ENCODE assay signal across 9 cellular contexts in the genomic region with DNA sequence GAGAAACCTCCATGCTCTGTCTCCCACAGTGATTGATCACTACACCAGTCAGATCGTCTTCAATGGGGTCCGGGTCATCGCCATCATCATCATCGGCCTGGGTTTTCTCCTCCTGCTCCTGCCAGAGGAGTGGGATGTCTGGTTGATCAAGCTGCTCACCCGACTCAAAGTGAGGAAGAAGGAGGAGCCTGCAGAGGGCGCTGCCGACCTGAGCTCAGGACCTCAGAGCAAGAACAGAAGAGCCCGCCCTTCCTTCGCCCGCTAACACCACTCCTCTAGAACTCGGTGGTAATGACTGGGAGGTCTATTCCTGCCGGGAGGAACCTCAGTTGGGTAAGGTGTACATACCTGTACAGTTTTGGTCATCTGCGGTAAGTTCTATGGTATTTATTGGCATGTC. TPM values are rescaled to one million over a fixed set of nuclear protein-coding genes. Genes with fewer than 3 reads are reported as not detected.
DNase-seq lines count a peak whose midpoint lies in the region; ATAC-seq lines count a peak whose summit lies in the region.
"Had no signal": no experiment of that assay in that cellular context is flagged by ENCODE, and none has a peak within 500 bp of the region (broad histone marks: within the 10 kb centered on the region; RNA-seq: fewer than 3 reads in every experiment).

No MANE protein-coding gene starts in this region.

- H3K36me3 Mint-ChIP-seq in activated CD8-positive, alpha-beta T cell treated with anti-CD3 and anti-CD28 coated beads, Interleukin-2, amount 10 ng/mL, durations not matched to agents 7 days and 5 days (ENCODE audit: low read depth), result peaks cover 37% of the 10 kb centered on the region
- H3K36me3 Mint-ChIP-seq in stimulated activated naive B cell treated with anti-CD40 and anti-IgM and Interleukin-4, amounts not matched to agents 10 μg/mL and 1 μg/mL and 100 μg/mL, for 72 hours, result no peaks in the 10 kb centered on the region

- POLR2A ChIA-PET in activated CD8-positive, alpha-beta T cell treated with anti-CD3 and anti-CD28 coated beads, Interleukin-2, amount 10 ng/mL, durations not matched to agents 7 days and 5 days (lab: Charles Lee), result no interaction called here

- no peak overlapping the region for H3K4me3 Mint-ChIP-seq in activated CD8-positive, alpha-beta T cell treated with anti-CD3 and anti-CD28 coated beads, Interleukin-2, amount 10 ng/mL, durations not matched to agents 7 days and 5 days
- H3K4me3 Mint-ChIP-seq in stimulated activated naive B cell treated with anti-CD40 and anti-IgM and Interleukin-4, amounts not matched to agents 10 μg/mL and 1 μg/mL and 100 μg/mL, for 72 hours, result no peak overlapping the region

- no peaks in the 10 kb centered on the region for H3K27me3 ChIP-seq in right cardiac atrium (ENCODE audit: control insufficient read depth, insufficient read depth)

- CTCF ChIA-PET in activated CD8-positive, alpha-beta T cell treated with anti-CD3 and anti-CD28 coated beads, Interleukin-2, amount 10 ng/mL, durations not matched to agents 7 days and 5 days (lab: Charles Lee), result interaction anchor here (0.6 to 7.3 kb wide), 20 partner anchors 9 to 209 kb away, joined by 3 to 44 read pairs (median 4); partner anchors contain the start of gene COA6

- H3K27me3 Mint-ChIP-seq in activated CD8-positive, alpha-beta T cell treated with anti-CD3 and anti-CD28 coated beads, Interleukin-2, amount 10 ng/mL, durations not matched to agents 7 days and 5 days (ENCODE audit: low read depth), result peaks cover 3% of the 10 kb centered on the region
- peaks cover 55 to 63% of the 10 kb centered on the region in 2 donors for H3K27me3 Mint-ChIP-seq in stimulated activated naive B cell treated with anti-CD40 and anti-IgM and Interleukin-4, amounts not matched to agents 10 μg/mL and 1 μg/mL and 100 μg/mL, for 72 hours

- H3K4me1 ChIP-seq in right cardiac atrium (ENCODE audit: control insufficient read depth, insufficient read depth, low read length), result no peaks in the 10 kb centered on the region

- H3K27ac ChIP-seq in right cardiac atrium (ENCODE audit: low read length), result no peak overlapping the region

- peak; percentile 24 to 30 for DNase-seq in NCI-H2081 (lab: John Stamatoyannopoulos, UW)
- no peak for DNase-seq in NCI-H2081 treated with DMSO at 0.1 percent for 48 hours (lab: John Stamatoyannopoulos, UW)
- DNase-seq in NCI-H69 (lab: John Stamatoyannopoulos, UW), result peak; percentile 70
- peak; percentile 61 for DNase-seq in activated CD8-positive, alpha-beta T cell treated with anti-CD3 and anti-CD28 coated beads, Interleukin-2, amount 10 ng/mL, durations not matched to agents 7 days and 5 days
- peak in 1 of 3 donors; percentile 73 for DNase-seq in right cardiac atrium
- no peak for DNase-seq in stimulated activated naive B cell treated with anti-CD40 and anti-IgM and Interleukin-4, amounts not matched to agents 10 μg/mL and 1 μg/mL and 100 μg/mL, for 72 hours
- DNase-seq in putamen (ENCODE audit: low spot score), result no peak

- no peak overlapping the region for H3K4me3 ChIP-seq in right cardiac atrium (ENCODE audit: low read length)

- ATAC-seq in activated CD8-positive, alpha-beta T cell treated with anti-CD3 and anti-CD28 coated beads, Interleukin-2, amount 10 ng/mL, durations not matched to agents 7 days and 5 days, result no peak
- peak; percentile 12 to 21 for ATAC-seq in right cardiac atrium
- ATAC-seq in stimulated activated naive B cell treated with anti-CD40 and anti-IgM and Interleukin-4, amounts not matched to agents 10 μg/mL and 1 μg/mL and 100 μg/mL, for 72 hours (replicated peaks), result peak; percentile 40 to 49
- no peak for ATAC-seq in HG03039 (IDR thresholded peaks at IDR 0.05; ENCODE audit: unreplicated experiment)

- 25% methylated on average over 13 of the region's 13 CpGs for WGBS in right cardiac atrium

- H3K9me3 Mint-ChIP-seq in activated CD8-positive, alpha-beta T cell treated with anti-CD3 and anti-CD28 coated beads, Interleukin-2, amount 10 ng/mL, durations not matched to agents 7 days and 5 days (ENCODE audit: insufficient read depth), result no peaks in the 10 kb centered on the region
- H3K9me3 Mint-ChIP-seq in stimulated activated naive B cell treated with anti-CD40 and anti-IgM and Interleukin-4, amounts not matched to agents 10 μg/mL and 1 μg/mL and 100 μg/mL, for 72 hours, result peaks cover 0 to 3% of the 10 kb centered on the region in 2 donors
- H3K9me3 Mint-ChIP-seq: CD8-positive, alpha-beta memory T cell had no signal

- H3K4me1 Mint-ChIP-seq in activated CD8-positive, alpha-beta T cell treated with anti-CD3 and anti-CD28 coated beads, Interleukin-2, amount 10 ng/mL, durations not matched to agents 7 days and 5 days (ENCODE audit: low read depth), result peaks cover 32% of the 10 kb centered on the region
- peaks cover 15 to 31% of the 10 kb centered on the region in 2 donors for H3K4me1 Mint-ChIP-seq in stimulated activated naive B cell treated with anti-CD40 and anti-IgM and Interleukin-4, amounts not matched to agents 10 μg/mL and 1 μg/mL and 100 μg/mL, for 72 hours

- intact Hi-C loops in right cardiac atrium (cut with DNase I), result no loop called here

- no peaks in the 10 kb centered on the region for H3K9me3 ChIP-seq in right cardiac atrium (ENCODE audit: control insufficient read depth, low read length)

- no peak overlapping the region for H3K27ac Mint-ChIP-seq in activated CD8-positive, alpha-beta T cell treated with anti-CD3 and anti-CD28 coated beads, Interleukin-2, amount 10 ng/mL, durations not matched to agents 7 days and 5 days
- H3K27ac Mint-ChIP-seq in stimulated activated naive B cell treated with anti-CD40 and anti-IgM and Interleukin-4, amounts not matched to agents 10 μg/mL and 1 μg/mL and 100 μg/mL, for 72 hours, result no peak overlapping the region

RNA-seq across cellular contexts. Expression of gene COA6, which starts 50.3 kb away (rescaled TPM):
- total RNA-seq in activated CD8-positive, alpha-beta T cell treated with anti-CD3 and anti-CD28 coated beads, Interleukin-2, amount 10 ng/mL, durations not matched to agents 7 days and 5 days, result 10 to 100 TPM; 39.2 to 40.0 TPM
- 10 to 100 TPM; 24.7 to 41.4 (median 34.8) TPM for total RNA-seq in right cardiac atrium
- 94.3 TPM for polyA plus RNA-seq in right cardiac atrium

Comparison
In these comparisons a context has a peak if more than half of its experiments do, and no peak if none do; other contexts are left out.
1. DNase-seq: peak in NCI-H2081 (2 of 2), NCI-H69 (single experiment) and activated CD8-positive, alpha-beta T cell treated with anti-CD3 and anti-CD28 coated beads, Interleukin-2, amount 10 ng/mL, durations not matched to agents 7 days and 5 days (single experiment); none in NCI-H2081 treated with DMSO at 0.1 percent for 48 hours (single experiment), stimulated activated naive B cell treated with anti-CD40 and anti-IgM and Interleukin-4, amounts not matched to agents 10 μg/mL and 1 μg/mL and 100 μg/mL, for 72 hours (single experiment) and putamen (single experiment).
2. ATAC-seq: peak in right cardiac atrium (2 of 2) and stimulated activated naive B cell treated with anti-CD40 and anti-IgM and Interleukin-4, amounts not matched to agents 10 μg/mL and 1 μg/mL and 100 μg/mL, for 72 hours (2 of 2); none in activated CD8-positive, alpha-beta T cell treated with anti-CD3 and anti-CD28 coated beads, Interleukin-2, amount 10 ng/mL, durations not matched to agents 7 days and 5 days (single experiment) and HG03039 (single experiment).